Comparison of ENCODE assay signal across 10 cellular contexts in the genomic region with DNA sequence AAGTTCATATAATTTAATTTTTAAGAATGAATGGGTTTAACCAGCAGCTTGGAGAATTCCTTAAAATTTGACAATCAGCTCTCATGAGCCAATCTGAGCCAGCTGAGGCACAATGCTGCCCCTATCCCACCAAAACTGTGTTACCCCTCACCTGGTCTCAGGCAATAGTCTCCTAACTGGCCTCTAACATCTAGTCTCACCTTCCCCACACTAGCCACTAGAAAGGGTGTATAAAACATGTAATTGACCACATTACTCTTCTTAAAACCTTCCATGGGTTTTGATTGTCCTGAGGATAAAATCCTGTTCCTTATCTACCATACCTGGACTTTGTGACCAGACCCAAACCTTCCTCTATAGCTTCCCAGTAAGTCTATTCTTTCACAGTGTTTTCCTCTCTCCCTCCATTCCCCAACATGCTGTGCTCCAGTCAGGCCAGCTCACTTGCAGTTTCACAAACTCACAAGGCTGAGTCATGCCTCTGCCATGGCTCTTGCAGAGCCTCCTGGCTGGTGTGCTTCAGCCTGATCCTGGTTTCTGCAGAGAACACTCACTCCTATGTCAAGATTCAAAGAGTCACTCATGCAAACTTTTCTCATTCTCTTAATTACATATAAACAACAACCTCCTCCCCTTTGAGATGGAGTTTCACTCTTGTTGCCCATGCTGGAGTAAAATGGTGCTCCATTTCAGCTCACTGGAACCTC. TPM values are rescaled to one million over a fixed set of nuclear protein-coding genes. Genes with fewer than 3 reads are reported as not detected.
DNase-seq lines count a peak whose midpoint lies in the region; ATAC-seq and TF ChIP-seq lines count a peak whose summit lies in the region.
"Had no signal": no experiment of that assay in that cellular context is flagged by ENCODE, and none has a peak within 500 bp of the region (broad histone marks: within the 10 kb centered on the region; RNA-seq: fewer than 3 reads in every experiment).

No MANE protein-coding gene starts in this region.

- H3K4me3 ChIP-seq in fibroblast of the aortic adventitia (ENCODE audit: low read depth, low read length) = no peak overlapping the region
- no peak overlapping the region for H3K4me3 ChIP-seq in mucosa of descending colon
- H3K4me3 ChIP-seq: gastrocnemius medialis had no signal

- intact Hi-C loops in mucosa of descending colon (cut with DNase I, micrococcal nuclease) = no loop called here

- ATAC-seq in GM21390 (IDR thresholded peaks at IDR 0.05; ENCODE audit: unreplicated experiment) (peak; percentile 49), GM19351 (IDR thresholded peaks at IDR 0.05; ENCODE audit: unreplicated experiment) (no peak), mucosa of descending colon (no peak), HG02840 (IDR thresholded peaks at IDR 0.05; ENCODE audit: low FRiP score, unreplicated experiment) (no peak)
- ATAC-seq: gastrocnemius medialis, natural killer cell had no signal

- no peaks in the 10 kb centered on the region for H3K9me3 ChIP-seq in mucosa of descending colon
- H3K9me3 ChIP-seq: gastrocnemius medialis had no signal

- in situ Hi-C loops in ACHN (cut with HindIII; ENCODE audit: low pct_ligation_motif_present, low pct_unique_long_range_greater_than_20kb, low sequenced_read_pairs) = no loop called here
- in situ Hi-C loops in SK-MEL-5 (cut with HindIII; ENCODE audit: low pct_unique_long_range_greater_than_20kb, low sequenced_read_pairs) = no loop called here

- no peaks in the 10 kb centered on the region for H3K36me3 ChIP-seq in mucosa of descending colon (ENCODE audit: low read depth)
- H3K36me3 ChIP-seq: gastrocnemius medialis had no signal

- DNase-seq in ACHN = peak; percentile 56
- DNase-seq in SK-MEL-5 (ENCODE audit: low read depth, low spot score) = peak; percentile 4
- DNase-seq in fibroblast of the aortic adventitia (ENCODE audit: low read depth) = peak; percentile 80
- no peak for DNase-seq in mucosa of descending colon
- DNase-seq in NCI-H128 (lab: John Stamatoyannopoulos, UW; ENCODE audit: unreplicated experiment) = no peak
- DNase-seq: gastrocnemius medialis, natural killer cell had no signal

- no peak for TF ChIP-seq CTCF in fibroblast of the aortic adventitia (IDR thresholded peaks at IDR 0.05; ENCODE audit: insufficient read depth, low read length)
- no peak for TF ChIP-seq CTCF in mucosa of descending colon (IDR thresholded peaks at IDR 0.05)

- no peaks in the 10 kb centered on the region for H3K4me1 ChIP-seq in mucosa of descending colon (ENCODE audit: low read depth)
- H3K4me1 ChIP-seq: gastrocnemius medialis had no signal

RNA-seq across cellular contexts. Expression of a gene that starts 16.0 kb away (rescaled TPM):
- total RNA-seq in SK-MEL-5 (2014; rRNA removed; shearing (Covaris generic)) = 11.3 and 12.8 TPM in 2 replicates
- 10.1 and 12.9 TPM in 2 replicates for polyA plus RNA-seq in SK-MEL-5 (2015; cell fraction: cytosol; rRNA removed)
- polyA plus RNA-seq in SK-MEL-5 (2015; cell fraction: nucleus; rRNA removed) = 14.0 and 18.3 TPM in 2 replicates
- total RNA-seq in fibroblast of the aortic adventitia (ENCODE audit: low replicate concordance) (31.8 and 38.5 TPM in 2 replicates), mucosa of descending colon (10 to 100 TPM; 18.3 to 25.7 (median 19.7) TPM)

Comparison
In these comparisons a context has a peak if more than half of its experiments do, and no peak if none do; other contexts are left out.
1. DNase-seq: peak in ACHN (single experiment), SK-MEL-5 (single experiment) and fibroblast of the aortic adventitia (single experiment); none in mucosa of descending colon (0 of 3) and NCI-H128 (single experiment).